In the genomic region with DNA sequence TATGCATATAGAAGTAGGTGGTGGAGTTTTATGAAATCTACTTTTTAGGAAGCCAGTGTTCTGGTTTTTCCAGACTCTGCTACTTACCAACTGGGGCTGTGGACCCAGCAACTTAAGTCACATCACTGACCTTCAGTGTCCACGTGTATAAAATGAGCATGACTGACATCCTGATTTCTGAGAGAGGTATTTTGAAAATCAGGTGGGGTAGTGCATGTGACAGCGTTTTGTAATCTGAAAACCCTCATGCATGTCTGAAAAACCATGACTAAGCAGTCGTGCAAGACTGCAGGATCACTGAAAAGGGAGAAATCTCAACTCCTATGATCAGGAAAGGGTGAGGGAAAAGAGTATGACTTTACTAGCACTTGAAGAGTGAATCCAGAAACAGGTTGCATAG, we compare ENCODE assay signal across 1 cellular context.
TF ChIP-seq lines count a peak whose summit lies in the region.

No MANE protein-coding gene starts in this region.

TF ChIP-seq in K562, 482 proteins besides CTCF, POLR2A, EP300 and RAD21 (continued from another document):
- TF ChIP-seq, protein P1, sequence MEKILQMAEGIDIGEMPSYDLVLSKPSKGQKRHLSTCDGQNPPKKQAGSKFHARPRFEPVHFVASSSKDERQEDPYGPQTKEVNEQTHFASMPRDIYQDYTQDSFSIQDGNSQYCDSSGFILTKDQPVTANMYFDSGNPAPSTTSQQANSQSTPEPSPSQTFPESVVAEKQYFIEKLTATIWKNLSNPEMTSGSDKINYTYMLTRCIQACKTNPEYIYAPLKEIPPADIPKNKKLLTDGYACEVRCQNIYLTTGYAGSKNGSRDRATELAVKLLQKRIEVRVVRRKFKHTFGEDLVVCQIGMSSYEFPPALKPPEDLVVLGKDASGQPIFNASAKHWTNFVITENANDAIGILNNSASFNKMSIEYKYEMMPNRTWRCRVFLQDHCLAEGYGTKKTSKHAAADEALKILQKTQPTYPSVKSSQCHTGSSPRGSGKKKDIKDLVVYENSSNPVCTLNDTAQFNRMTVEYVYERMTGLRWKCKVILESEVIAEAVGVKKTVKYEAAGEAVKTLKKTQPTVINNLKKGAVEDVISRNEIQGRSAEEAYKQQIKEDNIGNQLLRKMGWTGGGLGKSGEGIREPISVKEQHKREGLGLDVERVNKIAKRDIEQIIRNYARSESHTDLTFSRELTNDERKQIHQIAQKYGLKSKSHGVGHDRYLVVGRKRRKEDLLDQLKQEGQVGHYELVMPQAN (IDR thresholded peaks at IDR 0.05; ENCODE audit: borderline replicate concordance), result peak; percentile 24; the same call in 1 of the 2 replicates
- TF ChIP-seq FOXK2 (conservative IDR thresholded peaks at IDR 0.05 in 1 of 2, IDR thresholded peaks at IDR 0.05 in 1 of 2; ENCODE audit: low read depth in 2 of 2) (peak in 1 of 2 experiments; percentile 31; a peak in 1 of 4 replicates), NCOR1 (IDR thresholded peaks at IDR 0.05) (peak; percentile 55), RUNX1 (IDR thresholded peaks at IDR 0.05; ENCODE audit: low read depth) (no peak), ARID1B (IDR thresholded peaks at IDR 0.05) (peak; percentile 38; the same call in 1 of the 2 replicates), CXXC5 (CRISPR knock-in tag; IDR thresholded peaks at IDR 0.05) (0 out of 2 replicates have a peak, but pooled peaks have one; percentile 11), CHD1 (IDR thresholded peaks at IDR 0.05; ENCODE audit: low read length) (no peak), ZNF644 (tag; IDR thresholded peaks at IDR 0.05; ENCODE audit: low read depth) (no peak), KHSRP (IDR thresholded peaks at IDR 0.05) (no peak), PCBP1 (IDR thresholded peaks at IDR 0.05; ENCODE audit: low read depth, low read length, poor library complexity, severe bottlenecking) (no peak), HNRNPK (IDR thresholded peaks at IDR 0.05; ENCODE audit: low read depth, low read length, poor library complexity, severe bottlenecking) (no peak), TAF9B (IDR thresholded peaks at IDR 0.05; ENCODE audit: partially characterized antibody) (peak; percentile 61), BHLHE40 (IDR thresholded peaks at IDR 0.05; ENCODE audit: low read length) (peak; percentile 83), RCOR1 (IDR thresholded peaks at IDR 0.05; ENCODE audit: borderline replicate concordance in 1 of 2, low read depth in 2 of 2, low read length in 2 of 2) (peak; percentile 86 to 94), GATAD2A (IDR thresholded peaks at IDR 0.05) (no peak)
- TF ChIP-seq, protein P2, sequence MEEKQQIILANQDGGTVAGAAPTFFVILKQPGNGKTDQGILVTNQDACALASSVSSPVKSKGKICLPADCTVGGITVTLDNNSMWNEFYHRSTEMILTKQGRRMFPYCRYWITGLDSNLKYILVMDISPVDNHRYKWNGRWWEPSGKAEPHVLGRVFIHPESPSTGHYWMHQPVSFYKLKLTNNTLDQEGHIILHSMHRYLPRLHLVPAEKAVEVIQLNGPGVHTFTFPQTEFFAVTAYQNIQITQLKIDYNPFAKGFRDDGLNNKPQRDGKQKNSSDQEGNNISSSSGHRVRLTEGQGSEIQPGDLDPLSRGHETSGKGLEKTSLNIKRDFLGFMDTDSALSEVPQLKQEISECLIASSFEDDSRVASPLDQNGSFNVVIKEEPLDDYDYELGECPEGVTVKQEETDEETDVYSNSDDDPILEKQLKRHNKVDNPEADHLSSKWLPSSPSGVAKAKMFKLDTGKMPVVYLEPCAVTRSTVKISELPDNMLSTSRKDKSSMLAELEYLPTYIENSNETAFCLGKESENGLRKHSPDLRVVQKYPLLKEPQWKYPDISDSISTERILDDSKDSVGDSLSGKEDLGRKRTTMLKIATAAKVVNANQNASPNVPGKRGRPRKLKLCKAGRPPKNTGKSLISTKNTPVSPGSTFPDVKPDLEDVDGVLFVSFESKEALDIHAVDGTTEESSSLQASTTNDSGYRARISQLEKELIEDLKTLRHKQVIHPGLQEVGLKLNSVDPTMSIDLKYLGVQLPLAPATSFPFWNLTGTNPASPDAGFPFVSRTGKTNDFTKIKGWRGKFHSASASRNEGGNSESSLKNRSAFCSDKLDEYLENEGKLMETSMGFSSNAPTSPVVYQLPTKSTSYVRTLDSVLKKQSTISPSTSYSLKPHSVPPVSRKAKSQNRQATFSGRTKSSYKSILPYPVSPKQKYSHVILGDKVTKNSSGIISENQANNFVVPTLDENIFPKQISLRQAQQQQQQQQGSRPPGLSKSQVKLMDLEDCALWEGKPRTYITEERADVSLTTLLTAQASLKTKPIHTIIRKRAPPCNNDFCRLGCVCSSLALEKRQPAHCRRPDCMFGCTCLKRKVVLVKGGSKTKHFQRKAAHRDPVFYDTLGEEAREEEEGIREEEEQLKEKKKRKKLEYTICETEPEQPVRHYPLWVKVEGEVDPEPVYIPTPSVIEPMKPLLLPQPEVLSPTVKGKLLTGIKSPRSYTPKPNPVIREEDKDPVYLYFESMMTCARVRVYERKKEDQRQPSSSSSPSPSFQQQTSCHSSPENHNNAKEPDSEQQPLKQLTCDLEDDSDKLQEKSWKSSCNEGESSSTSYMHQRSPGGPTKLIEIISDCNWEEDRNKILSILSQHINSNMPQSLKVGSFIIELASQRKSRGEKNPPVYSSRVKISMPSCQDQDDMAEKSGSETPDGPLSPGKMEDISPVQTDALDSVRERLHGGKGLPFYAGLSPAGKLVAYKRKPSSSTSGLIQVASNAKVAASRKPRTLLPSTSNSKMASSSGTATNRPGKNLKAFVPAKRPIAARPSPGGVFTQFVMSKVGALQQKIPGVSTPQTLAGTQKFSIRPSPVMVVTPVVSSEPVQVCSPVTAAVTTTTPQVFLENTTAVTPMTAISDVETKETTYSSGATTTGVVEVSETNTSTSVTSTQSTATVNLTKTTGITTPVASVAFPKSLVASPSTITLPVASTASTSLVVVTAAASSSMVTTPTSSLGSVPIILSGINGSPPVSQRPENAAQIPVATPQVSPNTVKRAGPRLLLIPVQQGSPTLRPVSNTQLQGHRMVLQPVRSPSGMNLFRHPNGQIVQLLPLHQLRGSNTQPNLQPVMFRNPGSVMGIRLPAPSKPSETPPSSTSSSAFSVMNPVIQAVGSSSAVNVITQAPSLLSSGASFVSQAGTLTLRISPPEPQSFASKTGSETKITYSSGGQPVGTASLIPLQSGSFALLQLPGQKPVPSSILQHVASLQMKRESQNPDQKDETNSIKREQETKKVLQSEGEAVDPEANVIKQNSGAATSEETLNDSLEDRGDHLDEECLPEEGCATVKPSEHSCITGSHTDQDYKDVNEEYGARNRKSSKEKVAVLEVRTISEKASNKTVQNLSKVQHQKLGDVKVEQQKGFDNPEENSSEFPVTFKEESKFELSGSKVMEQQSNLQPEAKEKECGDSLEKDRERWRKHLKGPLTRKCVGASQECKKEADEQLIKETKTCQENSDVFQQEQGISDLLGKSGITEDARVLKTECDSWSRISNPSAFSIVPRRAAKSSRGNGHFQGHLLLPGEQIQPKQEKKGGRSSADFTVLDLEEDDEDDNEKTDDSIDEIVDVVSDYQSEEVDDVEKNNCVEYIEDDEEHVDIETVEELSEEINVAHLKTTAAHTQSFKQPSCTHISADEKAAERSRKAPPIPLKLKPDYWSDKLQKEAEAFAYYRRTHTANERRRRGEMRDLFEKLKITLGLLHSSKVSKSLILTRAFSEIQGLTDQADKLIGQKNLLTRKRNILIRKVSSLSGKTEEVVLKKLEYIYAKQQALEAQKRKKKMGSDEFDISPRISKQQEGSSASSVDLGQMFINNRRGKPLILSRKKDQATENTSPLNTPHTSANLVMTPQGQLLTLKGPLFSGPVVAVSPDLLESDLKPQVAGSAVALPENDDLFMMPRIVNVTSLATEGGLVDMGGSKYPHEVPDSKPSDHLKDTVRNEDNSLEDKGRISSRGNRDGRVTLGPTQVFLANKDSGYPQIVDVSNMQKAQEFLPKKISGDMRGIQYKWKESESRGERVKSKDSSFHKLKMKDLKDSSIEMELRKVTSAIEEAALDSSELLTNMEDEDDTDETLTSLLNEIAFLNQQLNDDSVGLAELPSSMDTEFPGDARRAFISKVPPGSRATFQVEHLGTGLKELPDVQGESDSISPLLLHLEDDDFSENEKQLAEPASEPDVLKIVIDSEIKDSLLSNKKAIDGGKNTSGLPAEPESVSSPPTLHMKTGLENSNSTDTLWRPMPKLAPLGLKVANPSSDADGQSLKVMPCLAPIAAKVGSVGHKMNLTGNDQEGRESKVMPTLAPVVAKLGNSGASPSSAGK (IDR thresholded peaks at IDR 0.05), result peak; percentile 47; the same call in 1 of the 2 replicates
- TF ChIP-seq, protein P3, sequence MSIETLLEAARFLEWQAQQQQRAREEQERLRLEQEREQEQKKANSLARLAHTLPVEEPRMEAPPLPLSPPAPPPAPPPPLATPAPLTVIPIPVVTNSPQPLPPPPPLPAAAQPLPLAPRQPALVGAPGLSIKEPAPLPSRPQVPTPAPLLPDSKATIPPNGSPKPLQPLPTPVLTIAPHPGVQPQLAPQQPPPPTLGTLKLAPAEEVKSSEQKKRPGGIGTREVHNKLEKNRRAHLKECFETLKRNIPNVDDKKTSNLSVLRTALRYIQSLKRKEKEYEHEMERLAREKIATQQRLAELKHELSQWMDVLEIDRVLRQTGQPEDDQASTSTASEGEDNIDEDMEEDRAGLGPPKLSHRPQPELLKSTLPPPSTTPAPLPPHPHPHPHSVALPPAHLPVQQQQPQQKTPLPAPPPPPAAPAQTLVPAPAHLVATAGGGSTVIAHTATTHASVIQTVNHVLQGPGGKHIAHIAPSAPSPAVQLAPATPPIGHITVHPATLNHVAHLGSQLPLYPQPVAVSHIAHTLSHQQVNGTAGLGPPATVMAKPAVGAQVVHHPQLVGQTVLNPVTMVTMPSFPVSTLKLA (conservative IDR thresholded peaks at IDR 0.05), result peak; percentile 75 to 86
- TF ChIP-seq, protein P4, sequence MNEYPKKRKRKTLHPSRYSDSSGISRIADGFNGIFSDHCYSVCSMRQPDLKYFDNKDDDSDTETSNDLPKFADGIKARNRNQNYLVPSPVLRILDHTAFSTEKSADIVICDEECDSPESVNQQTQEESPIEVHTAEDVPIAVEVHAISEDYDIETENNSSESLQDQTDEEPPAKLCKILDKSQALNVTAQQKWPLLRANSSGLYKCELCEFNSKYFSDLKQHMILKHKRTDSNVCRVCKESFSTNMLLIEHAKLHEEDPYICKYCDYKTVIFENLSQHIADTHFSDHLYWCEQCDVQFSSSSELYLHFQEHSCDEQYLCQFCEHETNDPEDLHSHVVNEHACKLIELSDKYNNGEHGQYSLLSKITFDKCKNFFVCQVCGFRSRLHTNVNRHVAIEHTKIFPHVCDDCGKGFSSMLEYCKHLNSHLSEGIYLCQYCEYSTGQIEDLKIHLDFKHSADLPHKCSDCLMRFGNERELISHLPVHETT (CRISPR knock-in tag; conservative IDR thresholded peaks at IDR 0.05 in 1 of 2, IDR thresholded peaks at IDR 0.05 in 1 of 2), result no peak
- TF ChIP-seq, protein P5, sequence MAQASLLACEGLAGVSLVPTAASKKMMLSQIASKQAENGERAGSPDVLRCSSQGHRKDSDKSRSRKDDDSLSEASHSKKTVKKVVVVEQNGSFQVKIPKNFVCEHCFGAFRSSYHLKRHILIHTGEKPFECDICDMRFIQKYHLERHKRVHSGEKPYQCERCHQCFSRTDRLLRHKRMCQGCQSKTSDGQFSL (CRISPR knock-in tag; IDR thresholded peaks at IDR 0.05), result no peak
- TF ChIP-seq, protein P5 (tag; IDR thresholded peaks at IDR 0.05), result no peak
- TF ChIP-seq, protein P6, sequence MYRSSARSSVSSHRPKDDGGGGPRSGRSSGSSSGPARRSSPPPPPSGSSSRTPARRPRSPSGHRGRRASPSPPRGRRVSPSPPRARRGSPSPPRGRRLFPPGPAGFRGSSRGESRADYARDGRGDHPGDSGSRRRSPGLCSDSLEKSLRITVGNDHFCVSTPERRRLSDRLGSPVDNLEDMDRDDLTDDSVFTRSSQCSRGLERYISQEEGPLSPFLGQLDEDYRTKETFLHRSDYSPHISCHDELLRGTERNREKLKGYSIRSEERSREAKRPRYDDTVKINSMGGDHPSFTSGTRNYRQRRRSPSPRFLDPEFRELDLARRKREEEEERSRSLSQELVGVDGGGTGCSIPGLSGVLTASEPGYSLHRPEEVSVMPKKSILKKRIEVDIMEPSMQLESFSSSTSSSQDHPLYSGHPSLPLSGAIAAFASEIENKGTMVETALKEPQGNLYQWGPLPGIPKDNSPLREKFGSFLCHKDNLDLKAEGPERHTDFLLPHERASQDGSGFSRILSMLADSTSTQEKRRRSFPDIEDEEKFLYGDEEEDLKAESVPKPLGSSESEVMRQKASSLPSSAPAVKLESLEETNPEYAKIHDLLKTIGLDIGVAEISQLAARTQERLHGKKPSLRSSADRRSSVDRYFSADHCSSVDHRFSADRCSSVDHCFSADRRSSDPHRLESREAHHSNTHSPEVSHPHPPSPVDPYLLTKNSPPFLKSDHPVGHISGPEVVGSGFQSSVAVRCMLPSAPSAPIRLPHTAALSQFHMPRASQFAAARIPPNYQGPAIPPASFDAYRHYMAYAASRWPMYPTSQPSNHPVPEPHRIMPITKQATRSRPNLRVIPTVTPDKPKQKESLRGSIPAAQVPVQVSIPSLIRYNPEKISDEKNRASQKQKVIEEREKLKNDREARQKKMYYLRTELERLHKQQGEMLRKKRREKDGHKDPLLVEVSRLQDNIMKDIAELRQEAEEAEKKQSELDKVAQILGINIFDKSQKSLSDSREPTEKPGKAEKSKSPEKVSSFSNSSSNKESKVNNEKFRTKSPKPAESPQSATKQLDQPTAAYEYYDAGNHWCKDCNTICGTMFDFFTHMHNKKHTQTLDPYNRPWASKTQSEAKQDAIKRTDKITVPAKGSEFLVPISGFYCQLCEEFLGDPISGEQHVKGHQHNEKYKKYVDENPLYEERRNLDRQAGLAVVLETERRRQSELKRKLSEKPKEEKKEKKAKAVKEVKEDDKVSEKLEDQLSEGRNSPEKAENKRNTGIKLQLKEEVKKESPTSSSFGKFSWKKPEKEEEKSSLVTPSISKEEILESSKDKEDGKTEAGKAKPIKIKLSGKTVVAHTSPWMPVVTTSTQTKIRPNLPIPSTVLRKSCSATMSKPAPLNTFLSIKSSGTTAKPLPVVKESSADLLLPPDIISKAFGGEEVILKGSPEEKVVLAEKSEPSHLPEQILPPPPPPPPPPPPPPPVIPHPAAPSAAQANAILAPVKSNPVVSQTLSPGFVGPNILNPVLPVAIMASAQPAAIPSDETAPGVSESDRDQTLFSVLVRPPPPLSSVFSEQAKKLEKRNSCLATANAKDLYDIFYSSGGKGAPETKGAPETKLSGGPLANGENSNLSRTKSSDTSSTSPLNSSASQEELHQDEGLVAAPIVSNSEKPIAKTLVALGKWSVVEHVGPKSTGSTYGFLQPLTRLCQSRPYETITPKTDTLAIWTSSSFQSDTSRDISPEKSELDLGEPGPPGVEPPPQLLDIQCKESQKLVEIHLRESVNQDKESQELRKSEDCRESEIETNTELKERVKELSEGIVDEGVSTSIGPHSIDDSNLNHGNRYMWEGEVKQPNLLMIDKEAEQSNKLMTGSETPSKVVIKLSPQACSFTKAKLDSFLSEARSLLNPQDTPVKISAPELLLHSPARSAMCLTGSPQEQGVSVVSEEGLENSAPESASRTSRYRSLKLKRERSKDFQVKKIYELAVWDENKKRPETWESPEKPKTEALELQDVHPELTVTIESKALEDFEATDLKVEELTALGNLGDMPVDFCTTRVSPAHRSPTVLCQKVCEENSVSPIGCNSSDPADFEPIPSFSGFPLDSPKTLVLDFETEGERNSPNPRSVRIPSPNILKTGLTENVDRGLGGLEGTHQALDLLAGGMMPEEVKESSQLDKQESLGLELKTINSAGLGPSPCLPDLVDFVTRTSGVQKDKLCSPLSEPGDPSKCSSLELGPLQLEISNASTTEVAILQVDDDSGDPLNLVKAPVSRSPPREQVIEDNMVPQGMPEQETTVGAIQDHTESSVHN (IDR thresholded peaks at IDR 0.05; ENCODE audit: borderline replicate concordance in 1 of 2, low read depth in 1 of 2), result peak in 1 of 2 experiments; percentile 32; a peak in 1 of 4 replicates
